In genomic region chr16:57462209-57462977, GRCh38 we compare ENCODE assay signal across 8 cellular contexts. TPM values are rescaled to one million over a fixed set of nuclear protein-coding genes. Genes with fewer than 3 reads are reported as not detected.
A peak's percentile ranks its signal among the peaks of the same experiment; 100 is the strongest.
DNase-seq lines count a peak whose midpoint lies in the region; ATAC-seq and TF ChIP-seq lines count a peak whose summit lies in the region.

TSS of gene POLR2C (plus strand) at chr16:57462679. CDS start at chr16:57462725, 46 bp downstream.

- TF ChIP-seq CTCF in lower leg skin (IDR thresholded peaks at IDR 0.05): peak in 1 of 3 donors; percentile 95

- intact Hi-C loops in lower leg skin (cut with DNase I; ENCODE audit: low total_unique reads): no loop called here

- peak within 1 kb of the TSS; percentile 76 to 90 (median 82) for H3K4me3 ChIP-seq in BLaER1 treated with 17β-estradiol and CSF1 and Interleukin-3, amounts not matched to agents 10 nM and 100 nM
- H3K4me3 ChIP-seq in lower leg skin (ENCODE audit: low read depth, poor library complexity, severe bottlenecking): peak within 1 kb of the TSS; percentile 54

- 2% methylated on average over 20 to 38 of the region's 47 CpGs for WGBS in lower leg skin, 2 donors

- peaks cover 0 to 41% (median 30%) of the 10 kb centered on the region in 11 experiments; a peak in 18 of 22 replicates for H4K20me1 ChIP-seq in BLaER1 treated with 17β-estradiol and CSF1 and Interleukin-3, amounts not matched to agents 10 nM and 100 nM

- H3K9me3 ChIP-seq in BLaER1 treated with 17β-estradiol and CSF1 and Interleukin-3, amounts not matched to agents 10 nM and 100 nM (replicated peaks in 1 of 11): no peaks in the 10 kb centered on the region

- peak; percentile 71 for ATAC-seq in HG03439 (IDR thresholded peaks at IDR 0.05; ENCODE audit: unreplicated experiment)

- peak within 1 kb of the TSS; percentile 89 to 97 (median 92) for H3K4me2 ChIP-seq in BLaER1 treated with 17β-estradiol and CSF1 and Interleukin-3, amounts not matched to agents 10 nM and 100 nM

- H3K27me3 ChIP-seq in BLaER1 treated with 17β-estradiol and CSF1 and Interleukin-3, amounts not matched to agents 10 nM and 100 nM: no peaks in the 10 kb centered on the region

- peaks cover 72 to 83% (median 80%) of the 10 kb centered on the region in 11 experiments for H3K36me3 ChIP-seq in BLaER1 treated with 17β-estradiol and CSF1 and Interleukin-3, amounts not matched to agents 10 nM and 100 nM

- H3K4me1 ChIP-seq in BLaER1 treated with 17β-estradiol and CSF1 and Interleukin-3, amounts not matched to agents 10 nM and 100 nM: peaks cover 10 to 18% (median 13%) of the 10 kb centered on the region in 10 experiments

- DNase-seq in NCI-H748 treated with DMSO at 0.1 percent for 48 hours (lab: John Stamatoyannopoulos, UW) (peak; percentile 50), dermis microvascular lymphatic vessel endothelial cell (ENCODE audit: low read depth in 2 of 2) (peak; percentile 77 to 89), lower leg skin (ENCODE audit: low spot score in 2 of 2) (peak; percentile 84 to 97)
- DNase-seq in activated CD4-positive, alpha-beta T cell treated with anti-CD3 and anti-CD28 coated beads, Interleukin-2, amount 50 U/mL, for 4 hours: peak; percentile 90 to 92
- peak; percentile 89 to 92 for DNase-seq in stimulated activated CD4-positive, alpha-beta T cell treated with anti-CD3 and anti-CD28 coated beads, Interleukin-4, amount 100 ng/mL, for 48 hours (ENCODE audit: low read depth in 2 of 2)

- TF ChIP-seq POLR2A in GM19193 (IDR thresholded peaks at IDR 0.05; ENCODE audit: extremely low read depth, insufficient read depth, insufficient read length): peak; percentile 99
- peak in 1 of 2 donors; percentile 81 for TF ChIP-seq POLR2A in lower leg skin (IDR thresholded peaks at IDR 0.05)

- H3K27ac ChIP-seq in BLaER1 treated with 17β-estradiol and CSF1 and Interleukin-3, amounts not matched to agents 10 nM and 100 nM: peak within 1 kb of the TSS; percentile 62 to 78 (median 70)

- H3K9ac ChIP-seq in BLaER1 treated with 17β-estradiol and CSF1 and Interleukin-3, amounts not matched to agents 10 nM and 100 nM: peak within 1 kb of the TSS; percentile 78 to 90 (median 85)

RNA-seq across cellular contexts. Expression of gene POLR2C, which starts in this region (rescaled TPM):
- total RNA-seq in dermis microvascular lymphatic vessel endothelial cell (98.3 and 136 TPM in 2 replicates), lower leg skin (100 to 1,000 TPM in 2 of 4 donors, 10 to 100 TPM in 2; 87.9 to 128 (median 98.1) TPM)

Comparison
In these comparisons a context has a peak if more than half of its experiments do, and no peak if none do; other contexts are left out.
1. Peak in every context shown above with its lines: DNase-seq, ATAC-seq, H3K4me3 ChIP-seq and H3K27ac ChIP-seq.